In genomic region chr12:111428081-111428727, GRCh38 we compare ENCODE assay signal across 10 cellular contexts. TPM values are rescaled to one million over a fixed set of nuclear protein-coding genes. Genes with fewer than 3 reads are reported as not detected.
DNase-seq lines count a peak whose midpoint lies in the region; ATAC-seq and TF ChIP-seq lines count a peak whose summit lies in the region.
"Had no signal": no experiment of that assay in that cellular context is flagged by ENCODE, and none has a peak within 500 bp of the region (broad histone marks: within the 10 kb centered on the region; RNA-seq: fewer than 3 reads in every experiment).

No MANE protein-coding gene starts in this region.

- H3K27me3 ChIP-seq in left lung: no peaks in the 10 kb centered on the region
- no peaks in the 10 kb centered on the region for H3K27me3 ChIP-seq in transverse colon

- ATAC-seq in left lung: no peak
- no peak for ATAC-seq in HG03442 (IDR thresholded peaks at IDR 0.05; ENCODE audit: unreplicated experiment)

- no peak for DNase-seq in activated naive CD4-positive, alpha-beta T cell treated with anti-CD3 and anti-CD28 coated beads, Interleukin-2, amount 50 U/mL, for 16 hours
- no peak for DNase-seq in activated T-helper 2 cell treated with anti-CD3 and anti-CD28 coated beads, Interferon-gamma antibody, Interleukin-2, Interleukin-4, amounts not matched to agents 10 μg/mL and 5 μg/mL and 100 μg/mL, durations not matched to agents 14 hours and 24 hours and 36 hours (ENCODE audit: low spot score)
- no peak for DNase-seq in left lung
- DNase-seq in transverse colon: no peak
- DNase-seq in NCI-H1436 treated with DMSO at 0.1 percent for 48 hours (lab: John Stamatoyannopoulos, UW): no peak
- no peak for DNase-seq in midbrain (lab: John Stamatoyannopoulos, UW)
- DNase-seq: amniotic stem cell, NCI-H1694 had no signal

- intact Hi-C loops in activated T-helper 2 cell treated with anti-CD3 and anti-CD28 coated beads, Interferon-gamma antibody, Interleukin-2, Interleukin-4, amounts not matched to agents 10 μg/mL and 5 μg/mL and 100 μg/mL, durations not matched to agents 14 hours and 24 hours and 36 hours (cut with micrococcal nuclease): no loop called here
- intact Hi-C loops in left lung (cut with DNase I): no loop called here
- intact Hi-C loops in transverse colon (cut with DNase I; ENCODE audit: low total_unique reads): no loop called here

- H3K4me3 Mint-ChIP-seq in activated naive CD4-positive, alpha-beta T cell treated with anti-CD3 and anti-CD28 coated beads, Interleukin-2, amount 50 U/mL, for 24 hours: peak overlapping the region; percentile 66
- peak overlapping the region; percentile 66 for H3K4me3 Mint-ChIP-seq in activated T-helper 2 cell treated with anti-CD3 and anti-CD28 coated beads, Interferon-gamma antibody, Interleukin-2, Interleukin-4, amounts not matched to agents 10 μg/mL and 5 μg/mL and 100 μg/mL, durations not matched to agents 14 hours and 24 hours and 36 hours (ENCODE audit: low read depth)

- TF ChIP-seq CTCF in left lung (IDR thresholded peaks at IDR 0.05): no peak
- TF ChIP-seq CTCF in transverse colon (IDR thresholded peaks at IDR 0.05): no peak

- WGBS in transverse colon (ENCODE audit: low coverage in 1 of 2), 2 donors: 83% methylated on average over 9 of the region's 9 CpGs; no CpG with 5 or more reads in 1 of the 2 donors

- no peaks in the 10 kb centered on the region for H3K27me3 Mint-ChIP-seq in activated naive CD4-positive, alpha-beta T cell treated with anti-CD3 and anti-CD28 coated beads, Interleukin-2, amount 50 U/mL, for 24 hours
- H3K27me3 Mint-ChIP-seq in activated T-helper 2 cell treated with anti-CD3 and anti-CD28 coated beads, Interferon-gamma antibody, Interleukin-2, Interleukin-4, amounts not matched to agents 10 μg/mL and 5 μg/mL and 100 μg/mL, durations not matched to agents 14 hours and 24 hours and 36 hours (ENCODE audit: low read depth): no peaks in the 10 kb centered on the region

- no peak for TF ChIP-seq POLR2A in transverse colon (IDR thresholded peaks at IDR 0.05)

- no peaks in the 10 kb centered on the region for H3K9me3 Mint-ChIP-seq in activated naive CD4-positive, alpha-beta T cell treated with anti-CD3 and anti-CD28 coated beads, Interleukin-2, amount 50 U/mL, for 24 hours
- no peaks in the 10 kb centered on the region for H3K9me3 Mint-ChIP-seq in activated T-helper 2 cell treated with anti-CD3 and anti-CD28 coated beads, Interferon-gamma antibody, Interleukin-2, Interleukin-4, amounts not matched to agents 10 μg/mL and 5 μg/mL and 100 μg/mL, durations not matched to agents 14 hours and 24 hours and 36 hours

- H3K27ac Mint-ChIP-seq in activated naive CD4-positive, alpha-beta T cell treated with anti-CD3 and anti-CD28 coated beads, Interleukin-2, amount 50 U/mL, for 24 hours: peak overlapping the region; percentile 41
- H3K27ac Mint-ChIP-seq in activated T-helper 2 cell treated with anti-CD3 and anti-CD28 coated beads, Interferon-gamma antibody, Interleukin-2, Interleukin-4, amounts not matched to agents 10 μg/mL and 5 μg/mL and 100 μg/mL, durations not matched to agents 14 hours and 24 hours and 36 hours: peak overlapping the region; percentile 84

- peak overlapping the region; percentile 64 to 69 for H3K27ac ChIP-seq in left lung
- H3K27ac ChIP-seq in transverse colon: peak overlapping the region; percentile 76 to 85 (median 80)

- H3K9me3 ChIP-seq in left lung (no peaks in the 10 kb centered on the region), transverse colon (no peaks in the 10 kb centered on the region)

- H3K4me1 ChIP-seq in left lung: peaks cover 34 to 99% of the 10 kb centered on the region in 2 donors
- H3K4me1 ChIP-seq in transverse colon: peaks cover 60 to 90% (median 80%) of the 10 kb centered on the region in 4 donors

- H3K4me3 ChIP-seq in left lung (no peak overlapping the region), transverse colon (no peak overlapping the region)

- TF ChIP-seq EP300 in transverse colon (IDR thresholded peaks at IDR 0.05; ENCODE audit: low read depth): no peak

- no peaks in the 10 kb centered on the region for H3K36me3 ChIP-seq in left lung
- H3K36me3 ChIP-seq in transverse colon: no peaks in the 10 kb centered on the region

- in situ Hi-C loops in transverse colon (cut with MboI; ENCODE audit: low pct_ligation_motif_present in 1 of 4, low pct_unique_long_range_greater_than_20kb in 1 of 4, low sequenced_read_pairs in 3 of 4): no loop called here

- no peaks in the 10 kb centered on the region for H3K36me3 Mint-ChIP-seq in activated naive CD4-positive, alpha-beta T cell treated with anti-CD3 and anti-CD28 coated beads, Interleukin-2, amount 50 U/mL, for 24 hours
- peaks cover 51% of the 10 kb centered on the region for H3K36me3 Mint-ChIP-seq in activated T-helper 2 cell treated with anti-CD3 and anti-CD28 coated beads, Interferon-gamma antibody, Interleukin-2, Interleukin-4, amounts not matched to agents 10 μg/mL and 5 μg/mL and 100 μg/mL, durations not matched to agents 14 hours and 24 hours and 36 hours (ENCODE audit: low read depth)

- peaks cover 79% of the 10 kb centered on the region for H3K4me1 Mint-ChIP-seq in activated naive CD4-positive, alpha-beta T cell treated with anti-CD3 and anti-CD28 coated beads, Interleukin-2, amount 50 U/mL, for 24 hours
- H3K4me1 Mint-ChIP-seq in activated T-helper 2 cell treated with anti-CD3 and anti-CD28 coated beads, Interferon-gamma antibody, Interleukin-2, Interleukin-4, amounts not matched to agents 10 μg/mL and 5 μg/mL and 100 μg/mL, durations not matched to agents 14 hours and 24 hours and 36 hours (ENCODE audit: low read depth): peaks cover 68% of the 10 kb centered on the region

RNA-seq across cellular contexts. Expression of gene SH2B3, which starts 22.5 kb away (rescaled TPM):
- 48.3 and 50.9 TPM in 2 replicates for total RNA-seq in activated T-helper 2 cell treated with anti-CD3 and anti-CD28 coated beads, Interferon-gamma antibody, Interleukin-2, Interleukin-4, amounts not matched to agents 10 μg/mL and 5 μg/mL and 100 μg/mL, durations not matched to agents 14 hours and 24 hours and 36 hours
- total RNA-seq in left lung (10 to 100 TPM; 26.9 to 42.0 TPM), transverse colon (10 to 100 TPM; 22.3 to 99.1 (median 43.6) TPM)

RNA-seq across cellular contexts. Expression of gene PHETA1, which starts 59.3 kb away (rescaled TPM):
- total RNA-seq in activated T-helper 2 cell treated with anti-CD3 and anti-CD28 coated beads, Interferon-gamma antibody, Interleukin-2, Interleukin-4, amounts not matched to agents 10 μg/mL and 5 μg/mL and 100 μg/mL, durations not matched to agents 14 hours and 24 hours and 36 hours: 3.9 and 4.3 TPM in 2 replicates
- total RNA-seq in left lung (10 to 100 TPM in 1 of 2 donors, 1 to 10 TPM in 1; 9.9 to 20.5 TPM), transverse colon (10 to 100 TPM; 22.4 to 34.8 (median 28.1) TPM)
